ENCODE assay signal across 8 cellular contexts in the genomic region with DNA sequence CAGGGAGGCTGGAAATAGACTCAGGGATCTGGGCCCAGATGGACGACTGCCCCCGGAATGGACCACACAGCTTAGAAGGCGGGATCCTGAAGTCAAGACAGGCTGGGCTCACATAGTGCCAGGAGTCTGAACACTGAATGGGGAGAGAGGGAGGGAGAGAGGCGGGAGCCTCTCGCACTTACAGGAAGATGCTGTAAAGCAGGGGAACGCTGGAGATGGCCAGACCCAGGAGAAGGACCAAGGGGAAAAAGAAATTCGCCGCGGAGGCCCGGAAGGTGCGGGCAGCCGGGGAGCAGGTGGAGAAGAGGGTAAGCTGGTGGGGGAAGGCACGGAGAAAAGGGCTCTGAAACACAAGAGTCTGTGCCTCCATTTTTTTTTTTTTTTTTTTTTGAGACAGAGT. TPM values are rescaled to one million over a fixed set of nuclear protein-coding genes. Genes with fewer than 3 reads are reported as not detected.
A peak's percentile ranks its signal among the peaks of the same experiment; 100 is the strongest.
DNase-seq lines count a peak whose midpoint lies in the region; ATAC-seq, FAIRE-seq and TF ChIP-seq lines count a peak whose summit lies in the region.

No MANE protein-coding gene starts in this region.

- H3K36me3 Mint-ChIP-seq in activated T-cell treated with anti-CD3 and anti-CD28 coated beads, Interleukin-2, amount 50 U/mL, for 72 hours (ENCODE audit: insufficient read depth in 2 of 2): peaks cover 2 to 12% of the 10 kb centered on the region in 2 donors
- H3K36me3 Mint-ChIP-seq in T-cell: peaks cover 15% of the 10 kb centered on the region

- peak overlapping the region; percentile 90 to 98 for H3K4me3 Mint-ChIP-seq in activated T-cell treated with anti-CD3 and anti-CD28 coated beads, Interleukin-2, amount 50 U/mL, for 72 hours
- peak overlapping the region; percentile 94 to 100 (median 100) for H3K4me3 Mint-ChIP-seq in T-cell

- TF ChIP-seq EP300 in gastroesophageal sphincter (IDR thresholded peaks at IDR 0.05) (no peak), suprapubic skin (IDR thresholded peaks at IDR 0.05) (no peak)

- DNase-seq in activated T-cell treated with anti-CD3 and anti-CD28 coated beads, Interleukin-2, amount 50 U/mL, for 72 hours: no peak
- DNase-seq in activated T-cell treated with anti-CD3 and anti-CD28 coated beads, Interleukin-2, amount 50 U/mL, for 1 hour: no peak
- DNase-seq in T-cell (no peak), suprapubic skin (ENCODE audit: low spot score in 2 of 2) (no peak), middle frontal gyrus (ENCODE audit: extremely low spot score, low spot score) (no peak), frontal cortex (ENCODE audit: low spot score in 2 of 2) (no peak)

- H3K9me3 Mint-ChIP-seq in activated T-cell treated with anti-CD3 and anti-CD28 coated beads, Interleukin-2, amount 50 U/mL, for 72 hours: no peaks in the 10 kb centered on the region
- H3K9me3 Mint-ChIP-seq in T-cell: no peaks in the 10 kb centered on the region

- WGBS in gastroesophageal sphincter (ENCODE audit: low coverage in 1 of 2), 2 donors: 26 to 37% methylated on average over 10 to 13 of the region's 13 CpGs
- 39% methylated on average over 13 of the region's 13 CpGs for WGBS in suprapubic skin

- H3K27ac ChIP-seq in gastroesophageal sphincter (peak overlapping the region in 3 of 4 donors; percentile 89 to 97 (median 93)), suprapubic skin (no peak overlapping the region)

- no peak overlapping the region for H3K27ac Mint-ChIP-seq in activated T-cell treated with anti-CD3 and anti-CD28 coated beads, Interleukin-2, amount 50 U/mL, for 72 hours
- H3K27ac Mint-ChIP-seq in T-cell: peak overlapping the region; percentile 52 to 100

- no peak for FAIRE-seq in frontal cortex (lab: Jason Lieb, UNC)

- peaks cover 62% of the 10 kb centered on the region for H3K4me1 Mint-ChIP-seq in activated T-cell treated with anti-CD3 and anti-CD28 coated beads, Interleukin-2, amount 50 U/mL, for 72 hours (ENCODE audit: low read depth)
- peaks cover 55 to 76% (median 66%) of the 10 kb centered on the region in 3 donors for H3K4me1 Mint-ChIP-seq in T-cell

- H3K27me3 ChIP-seq in gastroesophageal sphincter (peaks cover 17% of the 10 kb centered on the region), suprapubic skin (no peaks in the 10 kb centered on the region)

- TF ChIP-seq CTCF in gastroesophageal sphincter (IDR thresholded peaks at IDR 0.05): no peak
- TF ChIP-seq CTCF in suprapubic skin (IDR thresholded peaks at IDR 0.05): no peak

- CTCF ChIA-PET in T-cell (lab: Charles Lee): interaction anchor here in 1 of 2 donors (0.6 kb wide), 1 partner anchor 50 kb away, joined by 3 read pairs; no protein-coding TSS in a partner anchor

- H3K36me3 ChIP-seq in gastroesophageal sphincter (peaks cover 0 to 23% of the 10 kb centered on the region in 2 donors), suprapubic skin (peaks cover 17% of the 10 kb centered on the region)

- no peaks in the 10 kb centered on the region for H3K9me3 ChIP-seq in gastroesophageal sphincter
- no peaks in the 10 kb centered on the region for H3K9me3 ChIP-seq in suprapubic skin

- POLR2A ChIA-PET in T-cell (lab: Charles Lee): interaction anchor here in 1 of 2 donors (0.7 to 2.2 kb wide), 2 partner anchors 24 to 1059 kb away, joined by 6 to 16 read pairs; a partner anchor contains a TSS

- H3K4me3 ChIP-seq in gastroesophageal sphincter (peak overlapping the region in 1 of 2 donors; percentile 56), suprapubic skin (peak overlapping the region; percentile 75)

- H3K4me1 ChIP-seq in gastroesophageal sphincter: peaks cover 0 to 57% (median 40%) of the 10 kb centered on the region in 3 donors
- peaks cover 61% of the 10 kb centered on the region for H3K4me1 ChIP-seq in suprapubic skin

- no peak for ATAC-seq in activated T-cell treated with anti-CD3 and anti-CD28 coated beads, Interleukin-2, amount 50 U/mL, for 72 hours (replicated peaks in 1 of 2)
- no peak for ATAC-seq in T-cell (replicated peaks in 1 of 4)
- no peak for ATAC-seq in gastroesophageal sphincter
- no peak for ATAC-seq in GM21423 (IDR thresholded peaks at IDR 0.05; ENCODE audit: unreplicated experiment)

- H3K27me3 Mint-ChIP-seq in activated T-cell treated with anti-CD3 and anti-CD28 coated beads, Interleukin-2, amount 50 U/mL, for 72 hours (ENCODE audit: low read depth): peaks cover 20% of the 10 kb centered on the region
- no peaks in the 10 kb centered on the region for H3K27me3 Mint-ChIP-seq in T-cell

- TF ChIP-seq POLR2A in gastroesophageal sphincter (IDR thresholded peaks at IDR 0.05) (no peak), suprapubic skin (IDR thresholded peaks at IDR 0.05) (no peak)

RNA-seq across cellular contexts. Expression of a gene that starts 1.4 kb away (rescaled TPM):
- total RNA-seq in activated T-cell treated with anti-CD3 and anti-CD28 coated beads, Interleukin-2, amount 50 U/mL, for 72 hours: 1 to 10 TPM; 2.9 to 3.7 TPM
- total RNA-seq in T-cell (10 to 100 TPM in 4 of 5 donors, 1 to 10 TPM in 1; 8.4 to 21.5 (median 19.2) TPM), gastroesophageal sphincter (10 to 100 TPM in 3 of 4 donors, 1 to 10 TPM in 1; 8.2 to 12.8 (median 11.1) TPM), suprapubic skin (1 to 10 TPM; 2.6 to 4.6 (median 4.0) TPM), frontal cortex (7.3 TPM)

RNA-seq across cellular contexts. Expression of a gene that starts 12.0 kb away (rescaled TPM):
- total RNA-seq in activated T-cell treated with anti-CD3 and anti-CD28 coated beads, Interleukin-2, amount 50 U/mL, for 72 hours: under 1 TPM; 0.24 to 0.63 TPM
- total RNA-seq in T-cell (1 to 10 TPM in 4 of 5 donors, under 1 TPM in 1; 0.78 to 2.6 (median 1.4) TPM), gastroesophageal sphincter (1 to 10 TPM in 1 of 4 donors, under 1 TPM in 2, not detected in 1; 0.16 to 3.1 (median 0.31) TPM), suprapubic skin (10 to 100 TPM in 2 of 4 donors, 1 to 10 TPM in 2; 3.4 to 22.8 (median 9.0) TPM), frontal cortex (not detected)

RNA-seq across cellular contexts. Expression of a gene that starts 23.4 kb away (rescaled TPM):
- total RNA-seq in activated T-cell treated with anti-CD3 and anti-CD28 coated beads, Interleukin-2, amount 50 U/mL, for 72 hours: 100 to 1,000 TPM in 1 of 2 donors, 10 to 100 TPM in 1; 84.5 to 107 TPM
- total RNA-seq in T-cell: 10 to 100 TPM; 45.9 to 83.1 (median 77.0) TPM
- total RNA-seq in gastroesophageal sphincter: 10 to 100 TPM; 14.7 to 32.4 (median 23.1) TPM
- 10 to 100 TPM; 27.3 to 40.7 (median 35.2) TPM for total RNA-seq in suprapubic skin
- 3.7 TPM for total RNA-seq in frontal cortex

RNA-seq across cellular contexts. Expression of a gene that starts 28.4 kb away (rescaled TPM):
- 10 to 100 TPM; 60.3 to 71.0 TPM for total RNA-seq in activated T-cell treated with anti-CD3 and anti-CD28 coated beads, Interleukin-2, amount 50 U/mL, for 72 hours
- total RNA-seq in T-cell (10 to 100 TPM; 24.0 to 44.8 (median 38.9) TPM), gastroesophageal sphincter (10 to 100 TPM; 28.4 to 64.3 (median 36.5) TPM), suprapubic skin (10 to 100 TPM; 54.7 to 96.5 (median 58.7) TPM), frontal cortex (18.3 TPM)

RNA-seq across cellular contexts. Expression of a gene that starts 30.2 kb away (rescaled TPM):
- 10 to 100 TPM; 11.0 to 17.5 TPM for total RNA-seq in activated T-cell treated with anti-CD3 and anti-CD28 coated beads, Interleukin-2, amount 50 U/mL, for 72 hours
- total RNA-seq in T-cell: 10 to 100 TPM in 4 of 5 donors, 1 to 10 TPM in 1; 9.5 to 28.5 (median 23.5) TPM
- total RNA-seq in gastroesophageal sphincter: 10 to 100 TPM; 57.4 to 73.2 (median 69.8) TPM
- total RNA-seq in suprapubic skin: 10 to 100 TPM; 42.7 to 76.3 (median 69.1) TPM
- 33.4 TPM for total RNA-seq in frontal cortex
